Comparison of ENCODE assay signal across 1 cellular context in genomic region chr16:87558682-87559081, GRCh38.
TF ChIP-seq lines count a peak whose summit lies in the region.

No MANE protein-coding gene starts in this region.

TF ChIP-seq in GM23338, 12 proteins besides CTCF, POLR2A, EP300 and RAD21 (continued from another document):
- no peak for TF ChIP-seq ETS1 (IDR thresholded peaks at IDR 0.05)
- TF ChIP-seq NANOG (IDR thresholded peaks at IDR 0.05; ENCODE audit: borderline replicate concordance), result no peak
- TF ChIP-seq JUNB (IDR thresholded peaks at IDR 0.05; ENCODE audit: unreplicated experiment), result no peak
- TF ChIP-seq REST (IDR thresholded peaks at IDR 0.05; ENCODE audit: unreplicated experiment), result no peak
- no peak for TF ChIP-seq STAT1 (IDR thresholded peaks at IDR 0.05; ENCODE audit: unreplicated experiment)
